8 cellular contexts compared by ENCODE assay signal in genomic region chr9:77457916-77458592, GRCh38.
A peak's percentile ranks its signal among the peaks of the same experiment; 100 is the strongest.
DNase-seq lines count a peak whose midpoint lies in the region; ATAC-seq, FAIRE-seq and TF ChIP-seq lines count a peak whose summit lies in the region.

No MANE protein-coding gene starts in this region.

- no peak for FAIRE-seq in pancreas (lab: Jason Lieb, UNC)

- no peaks in the 10 kb centered on the region for H3K4me1 ChIP-seq in pancreas
- no peaks in the 10 kb centered on the region for H3K4me1 ChIP-seq in uterus

- ATAC-seq in GM21576 (IDR thresholded peaks at IDR 0.05; ENCODE audit: unreplicated experiment) (peak; percentile 81), pancreas (peak; percentile 82 to 93 (median 90))

- H3K36me3 ChIP-seq in pancreas, result no peaks in the 10 kb centered on the region
- no peaks in the 10 kb centered on the region for H3K36me3 ChIP-seq in uterus

- intact Hi-C loops in activated T-helper 1 cell treated with anti-CD3 and anti-CD28 coated beads, Interleukin-12 subunit alpha, Interleukin-12 subunit beta, Interleukin-2, Interleukin-4 antibody, amounts not matched to agents 30 ng/mL and 10 ng/mL and 1 ng/mL, durations not matched to agents 14 hours and 24 hours and 36 hours (cut with micrococcal nuclease), result loop anchor here (1.0 to 10.0 kb wide), 10 partner anchors 18 to 777 kb away; partner anchors contain the start of genes CEP78 and VPS13A
- intact Hi-C loops in pancreas (cut with DNase I), result loop anchor here in 1 of 3 donors (5.0 kb wide), 1 partner anchor 294 kb away; no protein-coding TSS in a partner anchor
- intact Hi-C loops in uterus (cut with DNase I; ENCODE audit: low total_unique reads), result loop anchor here (5.0 to 10.0 kb wide), 2 partner anchors 189 to 297 kb away; partner anchors contain the start of gene GNA14

- no peak for TF ChIP-seq POLR2A in uterus (IDR thresholded peaks at IDR 0.05)

- H3K4me3 ChIP-seq in foreskin fibroblast (ENCODE audit: low read depth in 1 of 2, low read length in 2 of 2), result peak overlapping the region in 1 of 2 donors; percentile 10
- no peak overlapping the region for H3K4me3 ChIP-seq in pancreas
- no peak overlapping the region for H3K4me3 ChIP-seq in uterus

- DNase-seq in ELR (ENCODE audit: low read depth) (peak; percentile 79), HuH-7.5 (ENCODE audit: low spot score) (peak; percentile 64), RKO (ENCODE audit: low spot score) (peak; percentile 76), foreskin fibroblast (peak; percentile 59 to 87), pancreas (peak in 4 of 6 donors; percentile 31 to 63 (median 56)), uterus (peak; percentile 67 to 73)
- DNase-seq in activated T-helper 1 cell treated with anti-CD3 and anti-CD28 coated beads, Interleukin-12 subunit alpha, Interleukin-12 subunit beta, Interleukin-2, Interleukin-4 antibody, amounts not matched to agents 30 ng/mL and 10 ng/mL and 1 ng/mL, durations not matched to agents 14 hours and 24 hours and 36 hours (ENCODE audit: low spot score), result peak; percentile 56

- H3K27me3 ChIP-seq in pancreas (no peaks in the 10 kb centered on the region), uterus (no peaks in the 10 kb centered on the region)

- no peaks in the 10 kb centered on the region for H3K9me3 Mint-ChIP-seq in activated T-helper 1 cell treated with anti-CD3 and anti-CD28 coated beads, Interleukin-12 subunit alpha, Interleukin-12 subunit beta, Interleukin-2, Interleukin-4 antibody, amounts not matched to agents 30 ng/mL and 10 ng/mL and 1 ng/mL, durations not matched to agents 14 hours and 24 hours and 36 hours

- H3K27me3 Mint-ChIP-seq in activated T-helper 1 cell treated with anti-CD3 and anti-CD28 coated beads, Interleukin-12 subunit alpha, Interleukin-12 subunit beta, Interleukin-2, Interleukin-4 antibody, amounts not matched to agents 30 ng/mL and 10 ng/mL and 1 ng/mL, durations not matched to agents 14 hours and 24 hours and 36 hours (ENCODE audit: insufficient read depth), result peaks cover 4% of the 10 kb centered on the region

- no peak overlapping the region for H3K27ac ChIP-seq in pancreas
- H3K27ac ChIP-seq in uterus, result peak overlapping the region; percentile 54 to 67

- whole genome bisulfite sequencing in pancreas, 2 donors, result 46 to 58% methylated on average over 15 of the region's 15 CpGs

- H3K27ac Mint-ChIP-seq in activated T-helper 1 cell treated with anti-CD3 and anti-CD28 coated beads, Interleukin-12 subunit alpha, Interleukin-12 subunit beta, Interleukin-2, Interleukin-4 antibody, amounts not matched to agents 30 ng/mL and 10 ng/mL and 1 ng/mL, durations not matched to agents 14 hours and 24 hours and 36 hours, result no peak overlapping the region

- TF ChIP-seq CTCF in foreskin fibroblast (IDR thresholded peaks at IDR 0.05; ENCODE audit: low read depth, low read length) (peak; percentile 94), pancreas (IDR thresholded peaks at IDR 0.05) (peak; percentile 59 to 86 (median 68)), uterus (IDR thresholded peaks at IDR 0.05) (peak; percentile 66 to 90 (median 78))

- peaks cover 25% of the 10 kb centered on the region for H3K4me1 Mint-ChIP-seq in activated T-helper 1 cell treated with anti-CD3 and anti-CD28 coated beads, Interleukin-12 subunit alpha, Interleukin-12 subunit beta, Interleukin-2, Interleukin-4 antibody, amounts not matched to agents 30 ng/mL and 10 ng/mL and 1 ng/mL, durations not matched to agents 14 hours and 24 hours and 36 hours (ENCODE audit: low read depth)

- H3K4me3 Mint-ChIP-seq in activated T-helper 1 cell treated with anti-CD3 and anti-CD28 coated beads, Interleukin-12 subunit alpha, Interleukin-12 subunit beta, Interleukin-2, Interleukin-4 antibody, amounts not matched to agents 30 ng/mL and 10 ng/mL and 1 ng/mL, durations not matched to agents 14 hours and 24 hours and 36 hours, result no peak overlapping the region

- H3K36me3 Mint-ChIP-seq in activated T-helper 1 cell treated with anti-CD3 and anti-CD28 coated beads, Interleukin-12 subunit alpha, Interleukin-12 subunit beta, Interleukin-2, Interleukin-4 antibody, amounts not matched to agents 30 ng/mL and 10 ng/mL and 1 ng/mL, durations not matched to agents 14 hours and 24 hours and 36 hours (ENCODE audit: low read depth), result no peaks in the 10 kb centered on the region

- H3K9me3 ChIP-seq in pancreas (no peaks in the 10 kb centered on the region), uterus (no peaks in the 10 kb centered on the region)

Comparison
In these comparisons a context has a peak if more than half of its experiments do, and no peak if none do; other contexts are left out.
1. H3K27ac ChIP-seq: peak in uterus (2 of 2); none in pancreas (0 of 4).
2. Peak in every context shown above with its lines, with median percentiles within 50 percentile points of each other: DNase-seq and CTCF ChIP-seq.